ENCODE assay signal across 11 cellular contexts in the genomic region with DNA sequence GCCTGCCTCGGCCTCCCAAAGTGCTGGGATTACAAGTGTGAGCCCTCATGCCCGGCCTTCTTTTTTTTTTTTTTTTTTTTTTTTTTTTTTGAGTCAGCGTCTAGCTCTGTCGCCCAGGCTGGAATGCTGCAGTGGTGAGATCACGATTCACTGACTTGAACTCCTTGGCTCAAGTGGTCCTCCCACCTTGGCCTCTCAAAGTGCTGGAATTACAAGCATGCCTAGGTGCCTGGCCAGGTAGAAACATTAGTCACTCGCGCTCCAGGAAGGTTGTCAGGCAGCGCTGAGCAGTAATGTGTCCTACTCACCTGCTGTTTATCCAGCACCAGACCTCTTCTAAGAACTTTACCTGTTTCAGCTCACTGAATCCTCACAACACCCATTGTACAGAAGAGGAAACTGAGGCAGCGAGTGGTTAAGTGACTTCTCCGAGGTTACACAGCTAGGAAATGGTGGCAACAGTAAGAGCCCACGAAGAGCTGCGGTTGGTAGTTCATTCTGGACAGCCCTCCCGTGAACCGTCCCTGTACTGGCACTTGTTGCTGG. TPM values are rescaled to one million over a fixed set of nuclear protein-coding genes. Genes with fewer than 3 reads are reported as not detected.
DNase-seq lines count a peak whose midpoint lies in the region; ATAC-seq and TF ChIP-seq lines count a peak whose summit lies in the region.
"Had no signal": no experiment of that assay in that cellular context is flagged by ENCODE, and none has a peak within 500 bp of the region (broad histone marks: within the 10 kb centered on the region; RNA-seq: fewer than 3 reads in every experiment).

No MANE protein-coding gene starts in this region.

- POLR2A ChIA-PET in IMR-90 (lab: Charles Lee; ENCODE audit: unreplicated experiment), result interaction anchor here (0.6 to 1.7 kb wide), 3 partner anchors 9 to 257 kb away, joined by 3 to 12 read pairs (median 6); a partner anchor contains a TSS

- H3F3A ChIP-seq in neural progenitor cell (ENCODE audit: low read depth), result peaks cover 3% of the 10 kb centered on the region

- no peak overlapping the region for H4K8ac ChIP-seq in IMR-90 (ENCODE audit: low read depth in 2 of 2, low read length in 2 of 2)

- no peak overlapping the region for H2AK9ac ChIP-seq in IMR-90 (replicated peaks; ENCODE audit: low read depth, low read length, poor library complexity)

- H3K4me3 ChIP-seq in IMR-90 (ENCODE audit: insufficient read depth, low read depth, low read length) (no peak overlapping the region), epithelial cell of esophagus (ENCODE audit: low read length) (no peak overlapping the region), neural progenitor cell (no peak overlapping the region)
- H3K4me3 ChIP-seq: cardiac muscle cell had no signal

- H3K9me3 Mint-ChIP-seq in neural progenitor cell (no peaks in the 10 kb centered on the region), endothelial cell (ENCODE audit: unreplicated experiment) (no peaks in the 10 kb centered on the region)
- H3K9me3 Mint-ChIP-seq: T-cell had no signal

- H2BK20ac ChIP-seq in IMR-90 (ENCODE audit: low read depth, low read length), result no peak overlapping the region

- H2AFZ ChIP-seq in IMR-90 (replicated peaks; ENCODE audit: low read length, poor library complexity) (peak overlapping the region; percentile 81), neural progenitor cell (replicated peaks) (no peak overlapping the region)

- H3K79me1 ChIP-seq in IMR-90 (ENCODE audit: low read depth in 1 of 2, low read length in 2 of 2), result no peaks in the 10 kb centered on the region

- no peak overlapping the region for H3K18ac ChIP-seq in IMR-90 (ENCODE audit: low read depth, low read length)

- H2BK120ac ChIP-seq in IMR-90 (ENCODE audit: low read depth, low read length), result no peak overlapping the region

- no peak overlapping the region for H3K23ac ChIP-seq in IMR-90 (ENCODE audit: low read depth, low read length)

- 0 out of 2 replicates have a peak overlapping the region, but pooled peaks have one; percentile 1 for H2AK5ac ChIP-seq in IMR-90 (ENCODE audit: low read depth, low read length)

- H2BK15ac ChIP-seq in IMR-90 (ENCODE audit: low read depth, low read length), result no peak overlapping the region

- in situ Hi-C loops in Caki2 (cut with HindIII; ENCODE audit: low pct_unique_long_range_greater_than_20kb, low sequenced_read_pairs) (no loop called here), IMR-90 (cut with MboI; ENCODE audit: low sequenced_read_pairs) (no loop called here)

- H3K27me3 ChIP-seq in IMR-90 (ENCODE audit: control insufficient read depth, insufficient read depth, low read length) (peaks cover 13% of the 10 kb centered on the region), neural progenitor cell (peaks cover 36% of the 10 kb centered on the region)

- H3K4me1 ChIP-seq in IMR-90 (ENCODE audit: control insufficient read depth, insufficient read depth, low read length) (peaks cover 9% of the 10 kb centered on the region), neural progenitor cell (peaks cover 8% of the 10 kb centered on the region)

- H3K79me2 ChIP-seq in neural progenitor cell (ENCODE audit: low read depth), result no peaks in the 10 kb centered on the region

- H3K4me1 Mint-ChIP-seq in neural progenitor cell (peaks cover 8% of the 10 kb centered on the region), endothelial cell (ENCODE audit: unreplicated experiment) (peaks cover 12% of the 10 kb centered on the region)

- CTCF ChIA-PET in IMR-90 (lab: Yijun Ruan, JAX), result no interaction called here

- H3K9me3 ChIP-seq in IMR-90 (ENCODE audit: control insufficient read depth, insufficient read depth, low read length), result no peaks in the 10 kb centered on the region
- H3K9me3 ChIP-seq in neural progenitor cell (ENCODE audit: low read depth), result no peaks in the 10 kb centered on the region

- BruUV-seq in IMR-90 (replicated peaks; lab: Mats Ljungman, UMichigan), result no TSS peak

- H3K4me2 ChIP-seq in IMR-90 (ENCODE audit: low read depth, low read length), result no peak overlapping the region
- peak overlapping the region; percentile 24 for H3K4me2 ChIP-seq in neural progenitor cell

- no peak overlapping the region for H3K27ac ChIP-seq in IMR-90 (ENCODE audit: insufficient read depth, low read length)
- H3K27ac ChIP-seq in neural progenitor cell, result no peak overlapping the region
- H3K27ac ChIP-seq: C4-2B, cardiac muscle cell had no signal

- dilution Hi-C loops in IMR-90 (cut with HindIII; ENCODE audit: low sequenced_read_pairs, unreplicated experiment), result no loop called here

- no peak overlapping the region for H3K56ac ChIP-seq in IMR-90 (ENCODE audit: extremely low read depth, insufficient read depth, low read length)

- TF ChIP-seq RAD21 in IMR-90 (IDR thresholded peaks at IDR 0.05; ENCODE audit: low read length), result no peak

- H3K27ac Mint-ChIP-seq in neural progenitor cell (no peak overlapping the region), endothelial cell (ENCODE audit: unreplicated experiment) (no peak overlapping the region)
- H3K27ac Mint-ChIP-seq: T-cell had no signal

- H4K91ac ChIP-seq in IMR-90 (ENCODE audit: insufficient read depth, low read depth, low read length), result no peak overlapping the region

- no peak for TF ChIP-seq CTCF in IMR-90 (conservative IDR thresholded peaks at IDR 0.05; ENCODE audit: low read depth, low read length)
- no peak for TF ChIP-seq CTCF in epithelial cell of esophagus (IDR thresholded peaks at IDR 0.05; ENCODE audit: insufficient read depth, low read depth, low read length, missing control alignments)
- TF ChIP-seq CTCF in neural progenitor cell (IDR thresholded peaks at IDR 0.05), result no peak
- no peak for TF ChIP-seq CTCF in endothelial cell (IDR thresholded peaks at IDR 0.05; ENCODE audit: unreplicated experiment)

- peaks cover 14% of the 10 kb centered on the region for H3K27me3 Mint-ChIP-seq in neural progenitor cell (ENCODE audit: insufficient read depth, low read depth)
- H3K27me3 Mint-ChIP-seq in endothelial cell (ENCODE audit: unreplicated experiment), result peaks cover 13% of the 10 kb centered on the region

- H3K36me3 ChIP-seq in IMR-90 (ENCODE audit: control insufficient read depth, insufficient read depth, low read length), result no peaks in the 10 kb centered on the region
- H3K36me3 ChIP-seq in neural progenitor cell, result no peaks in the 10 kb centered on the region
- H3K36me3 ChIP-seq: cardiac muscle cell had no signal

- H3K9me1 ChIP-seq in IMR-90 (ENCODE audit: insufficient read depth, low read length), result peaks cover 19% of the 10 kb centered on the region

- no peak overlapping the region for H4K5ac ChIP-seq in IMR-90 (ENCODE audit: low read depth, low read length)

- ATAC-seq in IMR-90 (ENCODE audit: low read depth), result no peak
- no peak for ATAC-seq in GM18861 (IDR thresholded peaks at IDR 0.05; ENCODE audit: unreplicated experiment)
- no peak for ATAC-seq in left colon

- H4K20me1 ChIP-seq in IMR-90 (ENCODE audit: insufficient read depth, low read length) (no peaks in the 10 kb centered on the region; the same call in 1 of the 2 replicates), neural progenitor cell (ENCODE audit: low read depth) (no peaks in the 10 kb centered on the region)

- no peak overlapping the region for H2BK5ac ChIP-seq in IMR-90 (ENCODE audit: low read depth, low read length, poor library complexity, severe bottlenecking)

- H3K14ac ChIP-seq in IMR-90 (replicated peaks; ENCODE audit: low read depth, low read length), result no peak overlapping the region

- H3K9ac ChIP-seq in IMR-90 (ENCODE audit: low read depth, low read length) (no peak overlapping the region), neural progenitor cell (no peak overlapping the region)

- peak overlapping the region; percentile 10; the same call in 1 of the 2 replicates for H3K4ac ChIP-seq in IMR-90 (ENCODE audit: low read depth, low read length)

- 58% methylated on average over 9 of the region's 14 CpGs; no CpG with 5 or more reads in 1 of the 2 experiments for WGBS in IMR-90 (ENCODE audit: extremely low coverage in 2 of 2, insufficient read length in 1 of 2), 2 experiments

- DNase-seq in Caki2 (ENCODE audit: low read depth) (peak; percentile 69), IMR-90 (peak; percentile 53), epithelial cell of esophagus (ENCODE audit: low read depth) (peak; percentile 99), neural progenitor cell (ENCODE audit: low spot score) (no peak), NCI-H510A treated with DMSO at 0.1 percent for 48 hours (lab: John Stamatoyannopoulos, UW) (no peak), left colon (no peak), endothelial cell (ENCODE audit: low spot score) (no peak)
- DNase-seq: T-cell had no signal

- H3K4me3 Mint-ChIP-seq in neural progenitor cell, result no peak overlapping the region
- H3K4me3 Mint-ChIP-seq in endothelial cell (ENCODE audit: unreplicated experiment), result no peak overlapping the region

- no peak for TF ChIP-seq POLR2A in IMR-90 (IDR thresholded peaks at IDR 0.05; ENCODE audit: low read depth, low read length)

- intact Hi-C loops in IMR-90 (cut with micrococcal nuclease), result no loop called here
- intact Hi-C loops in left colon (cut with DNase I, micrococcal nuclease), result no loop called here

- H3K36me3 Mint-ChIP-seq in neural progenitor cell (no peaks in the 10 kb centered on the region), endothelial cell (ENCODE audit: low read depth, unreplicated experiment) (peaks cover 4% of the 10 kb centered on the region)
- H3K36me3 Mint-ChIP-seq: T-cell had no signal

RNA-seq across cellular contexts. Expression of a gene that starts 0.5 kb away (rescaled TPM):
- total RNA-seq in Caki2 (2014; rRNA removed; shearing (Covaris generic); ENCODE audit: low replicate concordance), result not detected in 2 replicates
- 0.28 and 0.54 TPM in 2 replicates for total RNA-seq in IMR-90 (2012; rRNA removed)
- polyA plus RNA-seq in IMR-90 (2012; rRNA removed), result 3.0 and 4.9 TPM in 2 replicates
- 1.2 and 6.5 TPM in 2 replicates for polyA plus RNA-seq in IMR-90 (2012; cell fraction: cytosol; rRNA removed)
- polyA plus RNA-seq in IMR-90 (2012; cell fraction: nucleus; rRNA removed; ENCODE audit: low replicate concordance), result 0.37 and 2.0 TPM in 2 replicates
- 0.50 TPM in 1 of 2 replicates, not detected in the other for total RNA-seq in neural progenitor cell (ENCODE audit: low replicate concordance)
- total RNA-seq in left colon, result not detected
- not detected for total RNA-seq in endothelial cell (ENCODE audit: unreplicated experiment)
- total RNA-seq: cardiac muscle cell, T-cell had no signal
- polyA plus RNA-seq: cardiac muscle cell had no signal

RNA-seq across cellular contexts. Expression of a gene that starts 9.0 kb away (rescaled TPM):
- 361 and 387 TPM in 2 replicates for total RNA-seq in Caki2 (2014; rRNA removed; shearing (Covaris generic); ENCODE audit: low replicate concordance)
- total RNA-seq in IMR-90 (2012; rRNA removed) (35.0 and 36.6 TPM in 2 replicates), neural progenitor cell (ENCODE audit: low replicate concordance) (39.8 and 80.9 TPM in 2 replicates), left colon (100 to 1,000 TPM; 103 to 111 TPM), endothelial cell (ENCODE audit: unreplicated experiment) (163 TPM)
- polyA plus RNA-seq in IMR-90 (2012; rRNA removed), result 242 and 249 TPM in 2 replicates
- polyA plus RNA-seq in IMR-90 (2012; cell fraction: cytosol; rRNA removed), result 138 and 343 TPM in 2 replicates
- 38.2 and 99.5 TPM in 2 replicates for polyA plus RNA-seq in IMR-90 (2012; cell fraction: nucleus; rRNA removed; ENCODE audit: low replicate concordance)

RNA-seq across cellular contexts. Expression of a gene that starts 9.4 kb away (rescaled TPM):
- total RNA-seq in Caki2 (2014; rRNA removed; shearing (Covaris generic); ENCODE audit: low replicate concordance), result 35.4 and 53.9 TPM in 2 replicates
- total RNA-seq in IMR-90 (2012; rRNA removed), result 43.0 and 62.6 TPM in 2 replicates
- 30.0 and 32.5 TPM in 2 replicates for polyA plus RNA-seq in IMR-90 (2012; rRNA removed)
- polyA plus RNA-seq in IMR-90 (2012; cell fraction: cytosol; rRNA removed), result 24.4 and 33.2 TPM in 2 replicates
- polyA plus RNA-seq in IMR-90 (2012; cell fraction: nucleus; rRNA removed; ENCODE audit: low replicate concordance), result 19.3 and 23.2 TPM in 2 replicates
- total RNA-seq in neural progenitor cell (ENCODE audit: low replicate concordance), result 22.2 and 26.3 TPM in 2 replicates
- 10 to 100 TPM; 21.6 to 31.3 TPM for total RNA-seq in left colon
- 34.9 TPM for total RNA-seq in endothelial cell (ENCODE audit: unreplicated experiment)

RNA-seq across cellular contexts. Expression of a gene that starts 15.0 kb away (rescaled TPM):
- total RNA-seq in Caki2 (2014; rRNA removed; shearing (Covaris generic); ENCODE audit: low replicate concordance), result 0.67 and 2.8 TPM in 2 replicates
- total RNA-seq in IMR-90 (2012; rRNA removed) (0.18 and 0.28 TPM in 2 replicates), neural progenitor cell (ENCODE audit: low replicate concordance) (not detected in 2 replicates), left colon (under 1 TPM in 1 of 2 donors, not detected in 1; 0.39 TPM), endothelial cell (ENCODE audit: unreplicated experiment) (not detected)
- 0.91 and 1.0 TPM in 2 replicates for polyA plus RNA-seq in IMR-90 (2012; rRNA removed)
- polyA plus RNA-seq in IMR-90 (2012; cell fraction: cytosol; rRNA removed), result 0.80 and 1.8 TPM in 2 replicates
- 0.27 and 0.28 TPM in 2 replicates for polyA plus RNA-seq in IMR-90 (2012; cell fraction: nucleus; rRNA removed; ENCODE audit: low replicate concordance)
- total RNA-seq: cardiac muscle cell, T-cell had no signal
- polyA plus RNA-seq: cardiac muscle cell had no signal

RNA-seq across cellular contexts. Expression of a gene that starts 37.6 kb away (rescaled TPM):
- not detected in 2 replicates for total RNA-seq in Caki2 (2014; rRNA removed; shearing (Covaris generic); ENCODE audit: low replicate concordance)
- total RNA-seq in IMR-90 (2012; rRNA removed) (not detected in 2 replicates), neural progenitor cell (ENCODE audit: low replicate concordance) (8.5 and 35.9 TPM in 2 replicates), left colon (not detected), endothelial cell (ENCODE audit: unreplicated experiment) (0.87 TPM)
- polyA plus RNA-seq in IMR-90 (2012; rRNA removed), result 0.19 TPM in 2 replicates
- polyA plus RNA-seq in IMR-90 (2012; cell fraction: cytosol; rRNA removed), result 0.04 and 0.35 TPM in 2 replicates
- polyA plus RNA-seq in IMR-90 (2012; cell fraction: nucleus; rRNA removed; ENCODE audit: low replicate concordance), result 0.28 and 0.32 TPM in 2 replicates

Comparison
In these comparisons a context has a peak if more than half of its experiments do, and no peak if none do; other contexts are left out.
1. DNase-seq: peak in Caki2 (single experiment), IMR-90 (single experiment) and epithelial cell of esophagus (single experiment); none in neural progenitor cell (single experiment), NCI-H510A treated with DMSO at 0.1 percent for 48 hours (single experiment), left colon (0 of 2) and endothelial cell (single experiment).